ENCODE assay signal across 9 cellular contexts in genomic region chr11:87722756-87723599, GRCh38.
DNase-seq lines count a peak whose midpoint lies in the region; ATAC-seq, FAIRE-seq and TF ChIP-seq lines count a peak whose summit lies in the region.
"Had no signal": no experiment of that assay in that cellular context is flagged by ENCODE, and none has a peak within 500 bp of the region (broad histone marks: within the 10 kb centered on the region; RNA-seq: fewer than 3 reads in every experiment).

No MANE protein-coding gene starts in this region.

- FAIRE-seq in HTR-8/SVneo (lab: Jason Lieb, UNC): peak; percentile 33
- FAIRE-seq: TTC549 had no signal

- no peak overlapping the region for H3K4me3 ChIP-seq in naive thymus-derived CD4-positive, alpha-beta T cell (ENCODE audit: low read length)

- H3K36me3 Mint-ChIP-seq in mesothelial cell of epicardium: no peaks in the 10 kb centered on the region
- no peaks in the 10 kb centered on the region for H3K36me3 Mint-ChIP-seq in naive thymus-derived CD4-positive, alpha-beta T cell

- H3K4me1 ChIP-seq in naive thymus-derived CD4-positive, alpha-beta T cell (ENCODE audit: control insufficient read depth in 2 of 2, insufficient read depth in 2 of 2, low read length in 2 of 2): no peaks in the 10 kb centered on the region

- H3K4me1 Mint-ChIP-seq in mesothelial cell of epicardium: peaks cover 20% of the 10 kb centered on the region
- H3K4me1 Mint-ChIP-seq in naive thymus-derived CD4-positive, alpha-beta T cell: no peaks in the 10 kb centered on the region

- no peaks in the 10 kb centered on the region for H3K27me3 Mint-ChIP-seq in mesothelial cell of epicardium (ENCODE audit: low read depth)
- H3K27me3 Mint-ChIP-seq in naive thymus-derived CD4-positive, alpha-beta T cell: peaks cover 0 to 4% (median 0%) of the 10 kb centered on the region in 5 donors

- no peaks in the 10 kb centered on the region for H3K9me3 Mint-ChIP-seq in mesothelial cell of epicardium
- peaks cover 0 to 3% (median 0%) of the 10 kb centered on the region in 11 donors for H3K9me3 Mint-ChIP-seq in naive thymus-derived CD4-positive, alpha-beta T cell

- CTCF ChIA-PET in naive thymus-derived CD4-positive, alpha-beta T cell (lab: Charles Lee): no interaction called here

- H3K36me3 ChIP-seq in naive thymus-derived CD4-positive, alpha-beta T cell (ENCODE audit: control insufficient read depth in 2 of 3, insufficient read depth in 3 of 3, low read length in 3 of 3): no peaks in the 10 kb centered on the region

- no peaks in the 10 kb centered on the region for H3K9me3 ChIP-seq in naive thymus-derived CD4-positive, alpha-beta T cell (ENCODE audit: control insufficient read depth in 2 of 3, low read length in 3 of 3)

- intact Hi-C loops in naive thymus-derived CD4-positive, alpha-beta T cell (cut with micrococcal nuclease): loop anchor here in 1 of 2 donors (2.0 kb wide), 1 partner anchor 822 kb away; no protein-coding TSS in a partner anchor

- POLR2A ChIA-PET in naive thymus-derived CD4-positive, alpha-beta T cell (lab: Charles Lee): no interaction called here

- peak; percentile 68 for ATAC-seq in GM19438 (IDR thresholded peaks at IDR 0.05; ENCODE audit: low read depth, unreplicated experiment)
- ATAC-seq in naive thymus-derived CD4-positive, alpha-beta T cell: no peak

- no peaks in the 10 kb centered on the region for H3K27me3 ChIP-seq in naive thymus-derived CD4-positive, alpha-beta T cell (ENCODE audit: control insufficient read depth in 2 of 2, insufficient read depth in 2 of 2, low read length in 2 of 2)

- TF ChIP-seq CTCF in mesothelial cell of epicardium (IDR thresholded peaks at IDR 0.05; ENCODE audit: unreplicated experiment): peak; percentile 23

- H3K4me3 Mint-ChIP-seq in mesothelial cell of epicardium: no peak overlapping the region
- H3K4me3 Mint-ChIP-seq in naive thymus-derived CD4-positive, alpha-beta T cell: no peak overlapping the region

- no peak overlapping the region for H3K27ac ChIP-seq in naive thymus-derived CD4-positive, alpha-beta T cell (ENCODE audit: low read depth, low read length)

- no peak overlapping the region for H3K27ac Mint-ChIP-seq in mesothelial cell of epicardium
- H3K27ac Mint-ChIP-seq in naive thymus-derived CD4-positive, alpha-beta T cell: no peak overlapping the region

- DNase-seq in Daoy (ENCODE audit: low read depth) (peak; percentile 2), HTR-8/SVneo (ENCODE audit: insufficient read length, low spot score) (peak; percentile 4), astrocyte of the hippocampus (ENCODE audit: low read depth, low spot score) (peak; percentile 46), mesothelial cell of epicardium (ENCODE audit: low spot score in 2 of 2, unreplicated experiment in 2 of 2) (no peak), activated gamma-delta T cell treated with Interleukin-2 at 50 U/mL for 16 hours (no peak), NCI-H748 treated with DMSO at 0.1 percent for 48 hours (lab: John Stamatoyannopoulos, UW) (no peak)
- no peak for DNase-seq in naive thymus-derived CD4-positive, alpha-beta T cell

Comparison
In these comparisons a context has a peak if more than half of its experiments do, and no peak if none do; other contexts are left out.
1. DNase-seq: peak in Daoy (single experiment), HTR-8/SVneo (single experiment) and astrocyte of the hippocampus (single experiment); none in mesothelial cell of epicardium (0 of 2), activated gamma-delta T cell treated with Interleukin-2 at 50 U/mL for 16 hours (single experiment), NCI-H748 treated with DMSO at 0.1 percent for 48 hours (single experiment) and naive thymus-derived CD4-positive, alpha-beta T cell (0 of 9).